Comparison of ENCODE assay signal across 3 cellular contexts in the genomic region with DNA sequence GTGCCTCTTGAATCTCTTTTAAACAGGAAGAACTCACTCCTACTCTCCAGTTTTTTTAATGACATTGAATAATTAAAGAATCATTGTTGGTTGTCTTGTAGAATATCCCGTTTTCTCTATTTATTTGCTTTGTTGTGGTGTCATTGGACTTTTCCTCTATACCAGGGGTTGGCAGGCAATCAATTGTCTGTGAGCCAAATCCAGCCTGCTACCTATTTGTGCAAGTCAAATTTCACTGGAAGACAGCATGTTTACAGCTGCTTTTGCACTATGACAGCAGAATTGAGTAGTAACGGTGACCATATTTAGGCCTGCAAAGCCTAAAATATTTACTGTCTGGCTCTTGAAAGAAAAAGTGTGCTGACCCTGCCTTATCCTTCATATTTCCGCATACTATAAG.
TF ChIP-seq lines count a peak whose summit lies in the region.

No MANE protein-coding gene starts in this region.

TF ChIP-seq in liver, 16 proteins besides CTCF, POLR2A, EP300 and RAD21:
- TF ChIP-seq, protein P1, sequence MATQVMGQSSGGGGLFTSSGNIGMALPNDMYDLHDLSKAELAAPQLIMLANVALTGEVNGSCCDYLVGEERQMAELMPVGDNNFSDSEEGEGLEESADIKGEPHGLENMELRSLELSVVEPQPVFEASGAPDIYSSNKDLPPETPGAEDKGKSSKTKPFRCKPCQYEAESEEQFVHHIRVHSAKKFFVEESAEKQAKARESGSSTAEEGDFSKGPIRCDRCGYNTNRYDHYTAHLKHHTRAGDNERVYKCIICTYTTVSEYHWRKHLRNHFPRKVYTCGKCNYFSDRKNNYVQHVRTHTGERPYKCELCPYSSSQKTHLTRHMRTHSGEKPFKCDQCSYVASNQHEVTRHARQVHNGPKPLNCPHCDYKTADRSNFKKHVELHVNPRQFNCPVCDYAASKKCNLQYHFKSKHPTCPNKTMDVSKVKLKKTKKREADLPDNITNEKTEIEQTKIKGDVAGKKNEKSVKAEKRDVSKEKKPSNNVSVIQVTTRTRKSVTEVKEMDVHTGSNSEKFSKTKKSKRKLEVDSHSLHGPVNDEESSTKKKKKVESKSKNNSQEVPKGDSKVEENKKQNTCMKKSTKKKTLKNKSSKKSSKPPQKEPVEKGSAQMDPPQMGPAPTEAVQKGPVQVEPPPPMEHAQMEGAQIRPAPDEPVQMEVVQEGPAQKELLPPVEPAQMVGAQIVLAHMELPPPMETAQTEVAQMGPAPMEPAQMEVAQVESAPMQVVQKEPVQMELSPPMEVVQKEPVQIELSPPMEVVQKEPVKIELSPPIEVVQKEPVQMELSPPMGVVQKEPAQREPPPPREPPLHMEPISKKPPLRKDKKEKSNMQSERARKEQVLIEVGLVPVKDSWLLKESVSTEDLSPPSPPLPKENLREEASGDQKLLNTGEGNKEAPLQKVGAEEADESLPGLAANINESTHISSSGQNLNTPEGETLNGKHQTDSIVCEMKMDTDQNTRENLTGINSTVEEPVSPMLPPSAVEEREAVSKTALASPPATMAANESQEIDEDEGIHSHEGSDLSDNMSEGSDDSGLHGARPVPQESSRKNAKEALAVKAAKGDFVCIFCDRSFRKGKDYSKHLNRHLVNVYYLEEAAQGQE (IDR thresholded peaks at IDR 0.05): no peak
- TF ChIP-seq FOXA2 (IDR thresholded peaks at IDR 0.05) (no peak), JUND (IDR thresholded peaks at IDR 0.05) (no peak), HNF4G (IDR thresholded peaks at IDR 0.05) (no peak), NR2F2 (IDR thresholded peaks at IDR 0.05) (no peak), YY1 (IDR thresholded peaks at IDR 0.05) (no peak), HNF4A (conservative IDR thresholded peaks at IDR 0.05) (peak; percentile 29 to 30), TAF1 (conservative IDR thresholded peaks at IDR 0.05) (no peak), RXRA (IDR thresholded peaks at IDR 0.05) (peak in 1 of 2 donors; percentile 20), SP1 (IDR thresholded peaks at IDR 0.05) (peak; percentile 22)
- TF ChIP-seq, protein P2, sequence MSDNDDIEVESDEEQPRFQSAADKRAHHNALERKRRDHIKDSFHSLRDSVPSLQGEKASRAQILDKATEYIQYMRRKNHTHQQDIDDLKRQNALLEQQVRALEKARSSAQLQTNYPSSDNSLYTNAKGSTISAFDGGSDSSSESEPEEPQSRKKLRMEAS (IDR thresholded peaks at IDR 0.05): no peak

TF ChIP-seq in HepG2, 621 proteins besides CTCF, POLR2A, EP300 and RAD21 (continues in another document):
- TF ChIP-seq ZNF484 (CRISPR knock-in tag; IDR thresholded peaks at IDR 0.05; ENCODE audit: borderline replicate concordance, low read depth): no peak
- no peak for TF ChIP-seq SRSF9 (IDR thresholded peaks at IDR 0.05; ENCODE audit: borderline replicate concordance, insufficient read depth, low read depth, low read length, poor library complexity, severe bottlenecking)
- TF ChIP-seq, protein P3, sequence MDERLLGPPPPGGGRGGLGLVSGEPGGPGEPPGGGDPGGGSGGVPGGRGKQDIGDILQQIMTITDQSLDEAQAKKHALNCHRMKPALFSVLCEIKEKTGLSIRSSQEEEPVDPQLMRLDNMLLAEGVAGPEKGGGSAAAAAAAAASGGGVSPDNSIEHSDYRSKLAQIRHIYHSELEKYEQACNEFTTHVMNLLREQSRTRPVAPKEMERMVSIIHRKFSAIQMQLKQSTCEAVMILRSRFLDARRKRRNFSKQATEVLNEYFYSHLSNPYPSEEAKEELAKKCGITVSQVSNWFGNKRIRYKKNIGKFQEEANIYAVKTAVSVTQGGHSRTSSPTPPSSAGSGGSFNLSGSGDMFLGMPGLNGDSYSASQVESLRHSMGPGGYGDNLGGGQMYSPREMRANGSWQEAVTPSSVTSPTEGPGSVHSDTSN (CRISPR knock-in tag; IDR thresholded peaks at IDR 0.05): no peak
- TF ChIP-seq, protein P4, sequence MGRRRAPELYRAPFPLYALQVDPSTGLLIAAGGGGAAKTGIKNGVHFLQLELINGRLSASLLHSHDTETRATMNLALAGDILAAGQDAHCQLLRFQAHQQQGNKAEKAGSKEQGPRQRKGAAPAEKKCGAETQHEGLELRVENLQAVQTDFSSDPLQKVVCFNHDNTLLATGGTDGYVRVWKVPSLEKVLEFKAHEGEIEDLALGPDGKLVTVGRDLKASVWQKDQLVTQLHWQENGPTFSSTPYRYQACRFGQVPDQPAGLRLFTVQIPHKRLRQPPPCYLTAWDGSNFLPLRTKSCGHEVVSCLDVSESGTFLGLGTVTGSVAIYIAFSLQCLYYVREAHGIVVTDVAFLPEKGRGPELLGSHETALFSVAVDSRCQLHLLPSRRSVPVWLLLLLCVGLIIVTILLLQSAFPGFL (CRISPR knock-in tag; IDR thresholded peaks at IDR 0.05): no peak
- TF ChIP-seq IRX3 (CRISPR knock-in tag; IDR thresholded peaks at IDR 0.05; ENCODE audit: borderline replicate concordance, low read depth): no peak
- TF ChIP-seq MBD4 (IDR thresholded peaks at IDR 0.05; ENCODE audit: borderline replicate concordance, low read length): no peak
- TF ChIP-seq, protein P5, sequence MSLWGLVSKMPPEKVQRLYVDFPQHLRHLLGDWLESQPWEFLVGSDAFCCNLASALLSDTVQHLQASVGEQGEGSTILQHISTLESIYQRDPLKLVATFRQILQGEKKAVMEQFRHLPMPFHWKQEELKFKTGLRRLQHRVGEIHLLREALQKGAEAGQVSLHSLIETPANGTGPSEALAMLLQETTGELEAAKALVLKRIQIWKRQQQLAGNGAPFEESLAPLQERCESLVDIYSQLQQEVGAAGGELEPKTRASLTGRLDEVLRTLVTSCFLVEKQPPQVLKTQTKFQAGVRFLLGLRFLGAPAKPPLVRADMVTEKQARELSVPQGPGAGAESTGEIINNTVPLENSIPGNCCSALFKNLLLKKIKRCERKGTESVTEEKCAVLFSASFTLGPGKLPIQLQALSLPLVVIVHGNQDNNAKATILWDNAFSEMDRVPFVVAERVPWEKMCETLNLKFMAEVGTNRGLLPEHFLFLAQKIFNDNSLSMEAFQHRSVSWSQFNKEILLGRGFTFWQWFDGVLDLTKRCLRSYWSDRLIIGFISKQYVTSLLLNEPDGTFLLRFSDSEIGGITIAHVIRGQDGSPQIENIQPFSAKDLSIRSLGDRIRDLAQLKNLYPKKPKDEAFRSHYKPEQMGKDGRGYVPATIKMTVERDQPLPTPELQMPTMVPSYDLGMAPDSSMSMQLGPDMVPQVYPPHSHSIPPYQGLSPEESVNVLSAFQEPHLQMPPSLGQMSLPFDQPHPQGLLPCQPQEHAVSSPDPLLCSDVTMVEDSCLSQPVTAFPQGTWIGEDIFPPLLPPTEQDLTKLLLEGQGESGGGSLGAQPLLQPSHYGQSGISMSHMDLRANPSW (CRISPR knock-in tag; IDR thresholded peaks at IDR 0.05; ENCODE audit: borderline replicate concordance): no peak
- TF ChIP-seq, protein P6, sequence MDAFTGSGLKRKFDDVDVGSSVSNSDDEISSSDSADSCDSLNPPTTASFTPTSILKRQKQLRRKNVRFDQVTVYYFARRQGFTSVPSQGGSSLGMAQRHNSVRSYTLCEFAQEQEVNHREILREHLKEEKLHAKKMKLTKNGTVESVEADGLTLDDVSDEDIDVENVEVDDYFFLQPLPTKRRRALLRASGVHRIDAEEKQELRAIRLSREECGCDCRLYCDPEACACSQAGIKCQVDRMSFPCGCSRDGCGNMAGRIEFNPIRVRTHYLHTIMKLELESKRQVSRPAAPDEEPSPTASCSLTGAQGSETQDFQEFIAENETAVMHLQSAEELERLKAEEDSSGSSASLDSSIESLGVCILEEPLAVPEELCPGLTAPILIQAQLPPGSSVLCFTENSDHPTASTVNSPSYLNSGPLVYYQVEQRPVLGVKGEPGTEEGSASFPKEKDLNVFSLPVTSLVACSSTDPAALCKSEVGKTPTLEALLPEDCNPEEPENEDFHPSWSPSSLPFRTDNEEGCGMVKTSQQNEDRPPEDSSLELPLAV (CRISPR knock-in tag; conservative IDR thresholded peaks at IDR 0.05; ENCODE audit: low read depth): no peak
- TF ChIP-seq ZNF614 (CRISPR knock-in tag; IDR thresholded peaks at IDR 0.05; ENCODE audit: borderline replicate concordance): no peak
- no peak for TF ChIP-seq HES4 (CRISPR knock-in tag; IDR thresholded peaks at IDR 0.05; ENCODE audit: borderline replicate concordance)
- TF ChIP-seq, protein P7, sequence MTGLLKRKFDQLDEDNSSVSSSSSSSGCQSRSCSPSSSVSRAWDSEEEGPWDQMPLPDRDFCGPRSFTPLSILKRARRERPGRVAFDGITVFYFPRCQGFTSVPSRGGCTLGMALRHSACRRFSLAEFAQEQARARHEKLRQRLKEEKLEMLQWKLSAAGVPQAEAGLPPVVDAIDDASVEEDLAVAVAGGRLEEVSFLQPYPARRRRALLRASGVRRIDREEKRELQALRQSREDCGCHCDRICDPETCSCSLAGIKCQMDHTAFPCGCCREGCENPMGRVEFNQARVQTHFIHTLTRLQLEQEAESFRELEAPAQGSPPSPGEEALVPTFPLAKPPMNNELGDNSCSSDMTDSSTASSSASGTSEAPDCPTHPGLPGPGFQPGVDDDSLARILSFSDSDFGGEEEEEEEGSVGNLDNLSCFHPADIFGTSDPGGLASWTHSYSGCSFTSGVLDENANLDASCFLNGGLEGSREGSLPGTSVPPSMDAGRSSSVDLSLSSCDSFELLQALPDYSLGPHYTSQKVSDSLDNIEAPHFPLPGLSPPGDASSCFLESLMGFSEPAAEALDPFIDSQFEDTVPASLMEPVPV (CRISPR knock-in tag; IDR thresholded peaks at IDR 0.05): no peak

TF ChIP-seq in endothelial cell of umbilical vein, 7 proteins besides CTCF, POLR2A, EP300 and RAD21:
- TF ChIP-seq MYC (IDR thresholded peaks at IDR 0.05; ENCODE audit: low read depth, low read length) (no peak), GATA2 (IDR thresholded peaks at IDR 0.05; ENCODE audit: insufficient read depth, insufficient read length, low read depth, low read length) (no peak), POLR2AphosphoS5 (IDR thresholded peaks at IDR 0.05; ENCODE audit: insufficient read depth, low read depth, low read length) (no peak), EZH2 (IDR thresholded peaks at IDR 0.05; ENCODE audit: borderline replicate concordance, low read depth, low read length, severe bottlenecking) (no peak)
- TF ChIP-seq, protein P2 (IDR thresholded peaks at IDR 0.05; ENCODE audit: insufficient read depth, insufficient read length): no peak
